In the genomic region with DNA sequence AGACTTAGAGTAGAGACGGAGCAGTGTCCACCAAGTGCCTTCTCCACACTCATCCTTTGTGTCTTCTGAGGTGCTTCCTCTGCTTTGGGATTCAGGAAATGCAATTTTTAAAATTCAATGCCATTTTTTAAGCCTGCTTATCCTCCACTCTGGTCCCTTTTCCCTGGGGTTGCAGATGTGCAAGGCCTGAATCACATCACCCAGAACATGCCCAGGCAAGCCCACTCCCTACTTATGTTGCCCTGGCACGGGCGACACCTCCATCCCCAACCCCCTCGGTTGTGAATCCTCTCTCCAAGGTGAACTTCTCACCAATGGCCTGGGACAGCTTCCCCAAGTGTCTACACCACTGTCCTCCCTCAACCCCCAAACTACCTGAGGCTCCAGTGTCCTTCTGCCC, we compare ENCODE assay signal across 27 cellular contexts.
DNase-seq lines count a peak whose midpoint lies in the region; ATAC-seq and TF ChIP-seq lines count a peak whose summit lies in the region.
"Had no signal": no experiment of that assay in that cellular context is flagged by ENCODE, and none has a peak within 500 bp of the region (broad histone marks: within the 10 kb centered on the region; RNA-seq: fewer than 3 reads in every experiment).

No MANE protein-coding gene starts in this region.

- intact Hi-C loops in right cardiac atrium (cut with DNase I): loop anchor here (5.0 to 10.0 kb wide), 3 partner anchors 125 to 213 kb away; partner anchors contain the start of gene NOG (in 3 of the 4)

- H3K4me2 ChIP-seq in BLaER1 treated with 17β-estradiol and CSF1 and Interleukin-3, amounts not matched to agents 10 nM and 100 nM: peak overlapping the region; percentile 4 to 86 (median 78); a peak in 21 of 22 replicates
- no peak overlapping the region for H3K4me2 ChIP-seq in mesenchymal stem cell (ENCODE audit: low read length, poor library complexity, severe bottlenecking)

- H3K14ac ChIP-seq in mesenchymal stem cell (ENCODE audit: low read length in 2 of 2): no peak overlapping the region

- peaks cover 3 to 24% (median 19%) of the 10 kb centered on the region in 11 experiments for H3K9me3 ChIP-seq in BLaER1 treated with 17β-estradiol and CSF1 and Interleukin-3, amounts not matched to agents 10 nM and 100 nM (replicated peaks in 1 of 11)
- H3K9me3 ChIP-seq in mesenchymal stem cell (ENCODE audit: control insufficient read depth, low read length) (no peaks in the 10 kb centered on the region), right cardiac atrium (ENCODE audit: control insufficient read depth, low read length) (no peaks in the 10 kb centered on the region)
- H3K9me3 ChIP-seq: ascending aorta, esophagus squamous epithelium, gastrocnemius medialis, HAP-1, upper lobe of right lung had no signal

- no peak for TF ChIP-seq CTCF in HFFc6 (IDR thresholded peaks at IDR 0.05)
- TF ChIP-seq CTCF in brain (conservative IDR thresholded peaks at IDR 0.05): no peak

- H3K27me3 Mint-ChIP-seq in HFFc6 (ENCODE audit: insufficient read depth) (no peaks in the 10 kb centered on the region), brain (peaks cover 4% of the 10 kb centered on the region)
- H3K27me3 Mint-ChIP-seq: activated CD4-positive, alpha-beta T cell treated with anti-CD3 and anti-CD28 coated beads for 36 hours; dendritic cell treated with granulocyte-macrophage colony-stimulating factor and Interleukin-4, amounts not matched to agents 40 ng/mL and 50 ng/mL, for 4 days; stimulated activated naive B cell treated with anti-CD40 and anti-IgM and Interleukin-4, amounts not matched to agents 10 μg/mL and 1 μg/mL and 100 μg/mL, for 72 hours had no signal

- H4K8ac ChIP-seq in mesenchymal stem cell (ENCODE audit: low read length): no peak overlapping the region

- no peak overlapping the region for H3K4me3 Mint-ChIP-seq in HFFc6
- H3K4me3 Mint-ChIP-seq in brain: no peak overlapping the region
- H3K4me3 Mint-ChIP-seq: activated CD4-positive, alpha-beta T cell treated with anti-CD3 and anti-CD28 coated beads for 36 hours; central memory CD8-positive, alpha-beta T cell; dendritic cell treated with granulocyte-macrophage colony-stimulating factor and Interleukin-4, amounts not matched to agents 40 ng/mL and 50 ng/mL, for 4 days; nephron; stimulated activated naive B cell treated with anti-CD40 and anti-IgM and Interleukin-4, amounts not matched to agents 10 μg/mL and 1 μg/mL and 100 μg/mL, for 72 hours had no signal

- peak overlapping the region; percentile 88 for H2BK15ac ChIP-seq in mesenchymal stem cell (ENCODE audit: low read depth, poor library complexity, severe bottlenecking)

- H3K27ac ChIP-seq in BLaER1 treated with 17β-estradiol and CSF1 and Interleukin-3, amounts not matched to agents 10 nM and 100 nM: peak overlapping the region in 8 of 11 experiments; percentile 43 to 82 (median 76); a peak in 16 of 22 replicates
- H3K27ac ChIP-seq in mesenchymal stem cell (ENCODE audit: low read length, poor library complexity, severe bottlenecking) (no peak overlapping the region), right cardiac atrium (ENCODE audit: low read length) (no peak overlapping the region)
- H3K27ac ChIP-seq: ascending aorta, C4-2B, esophagus squamous epithelium, gastrocnemius medialis, upper lobe of right lung had no signal

- H2BK12ac ChIP-seq in mesenchymal stem cell (ENCODE audit: low read length in 2 of 2): peak overlapping the region; percentile 91 to 96

- H3K9ac ChIP-seq in BLaER1 treated with 17β-estradiol and CSF1 and Interleukin-3, amounts not matched to agents 10 nM and 100 nM: peak overlapping the region in 5 of 11 experiments; percentile 8 to 63 (median 31); a peak in 6 of 22 replicates
- no peak overlapping the region for H3K9ac ChIP-seq in mesenchymal stem cell (ENCODE audit: low read length)

- peak overlapping the region; percentile 82 for H4K91ac ChIP-seq in mesenchymal stem cell (ENCODE audit: low read length)

- peak overlapping the region; percentile 77 to 89 for H3K18ac ChIP-seq in mesenchymal stem cell (ENCODE audit: low read depth in 1 of 2, low read length in 2 of 2)

- H2BK120ac ChIP-seq in mesenchymal stem cell (ENCODE audit: low read depth, low read length): no peak overlapping the region

- H3K9me3 Mint-ChIP-seq in HFFc6: no peaks in the 10 kb centered on the region
- H3K9me3 Mint-ChIP-seq in brain: peaks cover 0 to 3% (median 0%) of the 10 kb centered on the region in 5 experiments
- H3K9me3 Mint-ChIP-seq: central memory CD8-positive, alpha-beta T cell; nephron; stimulated activated naive B cell treated with anti-CD40 and anti-IgM and Interleukin-4, amounts not matched to agents 10 μg/mL and 1 μg/mL and 100 μg/mL, for 72 hours had no signal

- H3K79me1 ChIP-seq in mesenchymal stem cell (replicated peaks; ENCODE audit: low read length, poor library complexity, severe bottlenecking): no peaks in the 10 kb centered on the region

- H3K4ac ChIP-seq in mesenchymal stem cell (ENCODE audit: low read depth in 1 of 2, low read length in 2 of 2): peak overlapping the region in 1 of 2 experiments; percentile 85

- peaks cover 15 to 67% (median 52%) of the 10 kb centered on the region in 10 experiments for H3K4me1 ChIP-seq in BLaER1 treated with 17β-estradiol and CSF1 and Interleukin-3, amounts not matched to agents 10 nM and 100 nM
- peaks cover 5% of the 10 kb centered on the region for H3K4me1 ChIP-seq in mesenchymal stem cell (ENCODE audit: control insufficient read depth, insufficient read depth, low read depth, low read length)
- H3K4me1 ChIP-seq in right cardiac atrium (ENCODE audit: control insufficient read depth, insufficient read depth, low read length): no peaks in the 10 kb centered on the region
- H3K4me1 ChIP-seq: ascending aorta, esophagus squamous epithelium, gastrocnemius medialis, HAP-1, upper lobe of right lung had no signal

- 100% methylated on average over 4 of the region's 4 CpGs for WGBS in mesenchymal stem cell
- WGBS in right cardiac atrium: 92% methylated on average over 4 of the region's 4 CpGs

- H2AK5ac ChIP-seq in mesenchymal stem cell (ENCODE audit: low read length, severe bottlenecking): no peak overlapping the region

- H3K4me1 Mint-ChIP-seq in HFFc6 (ENCODE audit: low read depth) (peaks cover 17% of the 10 kb centered on the region), brain (peaks cover 14% of the 10 kb centered on the region)
- H3K4me1 Mint-ChIP-seq: central memory CD8-positive, alpha-beta T cell; nephron; stimulated activated naive B cell treated with anti-CD40 and anti-IgM and Interleukin-4, amounts not matched to agents 10 μg/mL and 1 μg/mL and 100 μg/mL, for 72 hours had no signal

- H2AFZ ChIP-seq in mesenchymal stem cell (ENCODE audit: low read depth, low read length): no peak overlapping the region

- no peak overlapping the region for H3K4me3 ChIP-seq in BLaER1 treated with 17β-estradiol and CSF1 and Interleukin-3, amounts not matched to agents 10 nM and 100 nM
- H3K4me3 ChIP-seq in mesenchymal stem cell (ENCODE audit: insufficient read depth in 1 of 2, low read depth in 1 of 2, low read length in 2 of 2): no peak overlapping the region
- no peak overlapping the region for H3K4me3 ChIP-seq in right cardiac atrium (ENCODE audit: low read length)
- H3K4me3 ChIP-seq: ascending aorta, esophagus squamous epithelium, gastrocnemius medialis, HAP-1, lung, upper lobe of right lung had no signal

- H3K36me3 Mint-ChIP-seq in HFFc6 (ENCODE audit: low read depth) (no peaks in the 10 kb centered on the region), brain (no peaks in the 10 kb centered on the region)
- H3K36me3 Mint-ChIP-seq: stimulated activated naive B cell treated with anti-CD40 and anti-IgM and Interleukin-4, amounts not matched to agents 10 μg/mL and 1 μg/mL and 100 μg/mL, for 72 hours had no signal

- no peak overlapping the region for H2BK5ac ChIP-seq in mesenchymal stem cell (ENCODE audit: low read depth, low read length, poor library complexity, severe bottlenecking)

- no peaks in the 10 kb centered on the region for H3K27me3 ChIP-seq in BLaER1 treated with 17β-estradiol and CSF1 and Interleukin-3, amounts not matched to agents 10 nM and 100 nM
- H3K27me3 ChIP-seq in mesenchymal stem cell (ENCODE audit: control insufficient read depth in 1 of 2, insufficient read depth in 1 of 2, low read length in 2 of 2) (peaks cover 6 to 7% of the 10 kb centered on the region in 2 experiments), right cardiac atrium (ENCODE audit: control insufficient read depth, insufficient read depth) (no peaks in the 10 kb centered on the region)
- H3K27me3 ChIP-seq: ascending aorta, gastrocnemius medialis, upper lobe of right lung had no signal

- no peaks in the 10 kb centered on the region for H3K36me3 ChIP-seq in BLaER1 treated with 17β-estradiol and CSF1 and Interleukin-3, amounts not matched to agents 10 nM and 100 nM
- no peaks in the 10 kb centered on the region for H3K36me3 ChIP-seq in mesenchymal stem cell (ENCODE audit: control insufficient read depth in 1 of 2, insufficient read depth in 2 of 2, low read depth in 1 of 2, low read length in 2 of 2)
- H3K36me3 ChIP-seq: ascending aorta, esophagus squamous epithelium, gastrocnemius medialis, HAP-1, upper lobe of right lung had no signal

- no peak overlapping the region for H3K23ac ChIP-seq in mesenchymal stem cell (ENCODE audit: low read length in 2 of 2)

- H3K27ac Mint-ChIP-seq in HFFc6 (peak overlapping the region; percentile 8; the same call in 1 of the 2 replicates), brain (peak overlapping the region in 3 of 5 experiments; percentile 29 to 62 (median 56))
- H3K27ac Mint-ChIP-seq: activated CD4-positive, alpha-beta T cell treated with anti-CD3 and anti-CD28 coated beads for 36 hours; dendritic cell treated with granulocyte-macrophage colony-stimulating factor and Interleukin-4, amounts not matched to agents 40 ng/mL and 50 ng/mL, for 4 days; nephron; stimulated activated naive B cell treated with anti-CD40 and anti-IgM and Interleukin-4, amounts not matched to agents 10 μg/mL and 1 μg/mL and 100 μg/mL, for 72 hours had no signal

- DNase-seq in HFFc6 (no peak), mesenchymal stem cell (no peak), NCI-H2029 treated with DMSO at 0.1 percent for 48 hours (lab: John Stamatoyannopoulos, UW) (no peak), right cardiac atrium (no peak)
- no peak for DNase-seq in stimulated activated CD4-positive, alpha-beta T cell treated with anti-CD3 and anti-CD28 coated beads, Interleukin-4, amount 100 ng/mL, for 1 hour
- DNase-seq: activated CD4-positive, alpha-beta T cell treated with anti-CD3 and anti-CD28 coated beads for 36 hours; activated gamma-delta T cell; activated T-cell treated with anti-CD3 and anti-CD28 coated beads, Interleukin-2, amount 50 U/mL, for 1 hour; Calu3; DND-41; esophagus squamous epithelium; gastrocnemius medialis; NCI-H526; NK-92 treated with Interleukin-12 subunit alpha and Interleukin-12 subunit beta, amount 100 ng/mL, for 24 hours; SHP77 treated with DMSO at 0.1 percent for 48 hours; stimulated activated naive B cell treated with anti-CD40 and anti-IgM and Interleukin-4, amounts not matched to agents 10 μg/mL and 1 μg/mL and 100 μg/mL, for 72 hours; substantia nigra; upper lobe of right lung had no signal

- ATAC-seq in right cardiac atrium: no peak
- ATAC-seq: activated CD4-positive, alpha-beta T cell treated with anti-CD3 and anti-CD28 coated beads for 36 hours; gastrocnemius medialis; stimulated activated naive B cell treated with anti-CD40 and anti-IgM and Interleukin-4, amounts not matched to agents 10 μg/mL and 1 μg/mL and 100 μg/mL, for 72 hours; upper lobe of right lung had no signal

- no peaks in the 10 kb centered on the region for H4K20me1 ChIP-seq in BLaER1 treated with 17β-estradiol and CSF1 and Interleukin-3, amounts not matched to agents 10 nM and 100 nM

Comparison
In these comparisons a context has a peak if more than half of its experiments do, and no peak if none do; other contexts are left out.
1. H3K27ac ChIP-seq: peak in BLaER1 treated with 17β-estradiol and CSF1 and Interleukin-3, amounts not matched to agents 10 nM and 100 nM (8 of 11); none in mesenchymal stem cell (single experiment) and right cardiac atrium (single experiment).